In the genomic region with DNA sequence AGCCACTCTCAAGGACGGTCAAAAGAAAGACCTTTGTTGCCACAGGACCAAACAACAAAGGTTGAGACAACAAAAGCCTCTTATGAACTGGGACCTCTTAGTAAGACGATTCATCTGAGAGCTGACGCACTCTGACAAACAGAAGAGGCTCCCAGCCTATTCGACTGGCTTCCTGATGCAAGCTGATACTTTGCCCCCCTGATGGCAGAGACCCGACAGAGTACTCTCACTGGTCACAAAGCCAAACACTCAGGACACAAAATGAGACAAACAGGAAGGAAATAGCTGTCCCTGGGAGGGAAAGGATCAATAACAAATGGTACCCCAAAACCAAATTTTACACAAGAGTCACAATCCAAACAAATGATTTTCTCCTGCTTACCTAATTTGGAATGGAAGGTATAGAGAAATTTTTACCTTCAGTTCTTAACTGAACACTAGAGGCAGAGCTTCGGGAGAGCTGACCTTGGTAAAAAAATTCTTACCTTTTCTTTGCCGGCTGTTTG, we compare ENCODE assay signal across 1 cellular context.
TF ChIP-seq lines count a peak whose summit lies in the region.

No MANE protein-coding gene starts in this region.

TF ChIP-seq in H1, 55 proteins besides CTCF, POLR2A, EP300 and RAD21 (continued from another document):
- TF ChIP-seq, protein P1, sequence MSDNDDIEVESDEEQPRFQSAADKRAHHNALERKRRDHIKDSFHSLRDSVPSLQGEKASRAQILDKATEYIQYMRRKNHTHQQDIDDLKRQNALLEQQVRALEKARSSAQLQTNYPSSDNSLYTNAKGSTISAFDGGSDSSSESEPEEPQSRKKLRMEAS (IDR thresholded peaks at IDR 0.05): no peak
- TF ChIP-seq NRF1 (IDR thresholded peaks at IDR 0.05; ENCODE audit: low read depth, low read length): no peak
